In genomic region chr22:40491990-40492631, GRCh38 we compare ENCODE assay signal across 7 cellular contexts.
DNase-seq lines count a peak whose midpoint lies in the region; ATAC-seq and TF ChIP-seq lines count a peak whose summit lies in the region.

No MANE protein-coding gene starts in this region.

- no peak for TF ChIP-seq POLR2A in NB4 (IDR thresholded peaks at IDR 0.05; ENCODE audit: extremely low read depth, insufficient read length)

- H3K9me3 Mint-ChIP-seq in HFFc6 (no peaks in the 10 kb centered on the region), endothelial cell (ENCODE audit: unreplicated experiment) (no peaks in the 10 kb centered on the region), osteocyte (ENCODE audit: unreplicated experiment) (peaks cover 6% of the 10 kb centered on the region)

- H3K27ac Mint-ChIP-seq in HFFc6 (peak overlapping the region; percentile 76), endothelial cell (ENCODE audit: unreplicated experiment) (peak overlapping the region; percentile 65), osteocyte (ENCODE audit: unreplicated experiment) (peak overlapping the region; percentile 55)

- no peaks in the 10 kb centered on the region for H3K27me3 Mint-ChIP-seq in HFFc6 (ENCODE audit: insufficient read depth)
- no peaks in the 10 kb centered on the region for H3K27me3 Mint-ChIP-seq in endothelial cell (ENCODE audit: unreplicated experiment)
- no peaks in the 10 kb centered on the region for H3K27me3 Mint-ChIP-seq in osteocyte (ENCODE audit: unreplicated experiment)

- TF ChIP-seq CTCF in HFFc6 (IDR thresholded peaks at IDR 0.05) (no peak), NB4 (IDR thresholded peaks at IDR 0.05; ENCODE audit: low read depth, low read length) (no peak), endothelial cell (IDR thresholded peaks at IDR 0.05; ENCODE audit: unreplicated experiment) (no peak), osteocyte (IDR thresholded peaks at IDR 0.05) (no peak)

- H3K36me3 Mint-ChIP-seq in HFFc6 (ENCODE audit: low read depth) = peaks cover 4% of the 10 kb centered on the region
- peaks cover 4% of the 10 kb centered on the region for H3K36me3 Mint-ChIP-seq in endothelial cell (ENCODE audit: low read depth, unreplicated experiment)
- no peaks in the 10 kb centered on the region for H3K36me3 Mint-ChIP-seq in osteocyte (ENCODE audit: unreplicated experiment)

- H3K4me3 ChIP-seq in NB4 (ENCODE audit: low read depth, low read length) = no peak overlapping the region

- ATAC-seq in GM18519 (IDR thresholded peaks at IDR 0.05; ENCODE audit: low FRiP score, unreplicated experiment) = peak; percentile 61

- H3K4me1 Mint-ChIP-seq in HFFc6 (ENCODE audit: low read depth) (peaks cover 48% of the 10 kb centered on the region), endothelial cell (ENCODE audit: unreplicated experiment) (peaks cover 24% of the 10 kb centered on the region), osteocyte (ENCODE audit: unreplicated experiment) (peaks cover 43% of the 10 kb centered on the region)

- H3K4me3 Mint-ChIP-seq in HFFc6 = peak overlapping the region; percentile 38; the same call in 1 of the 2 replicates
- H3K4me3 Mint-ChIP-seq in endothelial cell (ENCODE audit: unreplicated experiment) = no peak overlapping the region
- H3K4me3 Mint-ChIP-seq in osteocyte (ENCODE audit: unreplicated experiment) = no peak overlapping the region

- DNase-seq in HFFc6 = no peak
- peak; percentile 76 for DNase-seq in NB4 (ENCODE audit: low read depth)
- no peak for DNase-seq in endothelial cell (ENCODE audit: low spot score)
- no peak for DNase-seq in osteocyte (ENCODE audit: extremely low spot score, unreplicated experiment)
- DNase-seq in stimulated activated CD4-positive, alpha-beta T cell treated with anti-CD3 and anti-CD28 coated beads, Interleukin-4, amount 100 ng/mL, for 4 hours = no peak
- DNase-seq in dermis blood vessel endothelial cell = no peak
